ENCODE assay signal across 1 cellular context in the genomic region with DNA sequence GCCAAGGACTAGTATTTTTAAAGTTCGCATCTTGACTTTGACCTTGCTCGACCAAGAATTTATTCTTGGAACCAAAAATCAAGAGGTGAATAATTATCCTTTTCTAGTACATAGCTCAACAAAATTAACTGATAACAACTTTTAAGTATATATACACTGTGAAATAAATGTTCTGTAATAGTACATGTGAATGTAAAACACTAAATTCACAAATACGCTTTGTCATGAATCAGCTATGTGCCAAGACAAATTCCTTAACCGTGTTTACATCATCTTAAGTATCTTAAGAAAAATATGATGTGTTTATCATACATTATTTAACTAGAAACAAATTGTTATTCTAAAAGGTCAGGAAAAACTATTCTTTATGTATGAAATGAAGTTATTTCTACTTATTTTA.
TF ChIP-seq lines count a peak whose summit lies in the region.

No MANE protein-coding gene starts in this region.

TF ChIP-seq in IMR-90, 13 proteins besides CTCF, POLR2A, EP300 and RAD21:
- TF ChIP-seq RFX5 (IDR thresholded peaks at IDR 0.05; ENCODE audit: low read depth, low read length) (no peak), BHLHE40 (IDR thresholded peaks at IDR 0.05; ENCODE audit: low read depth, low read length) (no peak), RCOR1 (IDR thresholded peaks at IDR 0.05; ENCODE audit: insufficient replicate concordance, low read length) (no peak), FOS (IDR thresholded peaks at IDR 0.05; ENCODE audit: low read depth, low read length) (no peak), CHD1 (IDR thresholded peaks at IDR 0.05; ENCODE audit: low read depth, low read length) (no peak), CEBPB (IDR thresholded peaks at IDR 0.05; ENCODE audit: low read depth, low read length) (no peak), NFE2L2 (IDR thresholded peaks at IDR 0.05; ENCODE audit: low read depth, low read length) (peak; percentile 53; the same call in 1 of the 2 replicates)
- TF ChIP-seq, protein P1, sequence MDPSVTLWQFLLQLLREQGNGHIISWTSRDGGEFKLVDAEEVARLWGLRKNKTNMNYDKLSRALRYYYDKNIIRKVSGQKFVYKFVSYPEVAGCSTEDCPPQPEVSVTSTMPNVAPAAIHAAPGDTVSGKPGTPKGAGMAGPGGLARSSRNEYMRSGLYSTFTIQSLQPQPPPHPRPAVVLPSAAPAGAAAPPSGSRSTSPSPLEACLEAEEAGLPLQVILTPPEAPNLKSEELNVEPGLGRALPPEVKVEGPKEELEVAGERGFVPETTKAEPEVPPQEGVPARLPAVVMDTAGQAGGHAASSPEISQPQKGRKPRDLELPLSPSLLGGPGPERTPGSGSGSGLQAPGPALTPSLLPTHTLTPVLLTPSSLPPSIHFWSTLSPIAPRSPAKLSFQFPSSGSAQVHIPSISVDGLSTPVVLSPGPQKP (IDR thresholded peaks at IDR 0.05; ENCODE audit: borderline replicate concordance, low read depth, low read length) = no peak
